9 cellular contexts compared by ENCODE assay signal in the genomic region with DNA sequence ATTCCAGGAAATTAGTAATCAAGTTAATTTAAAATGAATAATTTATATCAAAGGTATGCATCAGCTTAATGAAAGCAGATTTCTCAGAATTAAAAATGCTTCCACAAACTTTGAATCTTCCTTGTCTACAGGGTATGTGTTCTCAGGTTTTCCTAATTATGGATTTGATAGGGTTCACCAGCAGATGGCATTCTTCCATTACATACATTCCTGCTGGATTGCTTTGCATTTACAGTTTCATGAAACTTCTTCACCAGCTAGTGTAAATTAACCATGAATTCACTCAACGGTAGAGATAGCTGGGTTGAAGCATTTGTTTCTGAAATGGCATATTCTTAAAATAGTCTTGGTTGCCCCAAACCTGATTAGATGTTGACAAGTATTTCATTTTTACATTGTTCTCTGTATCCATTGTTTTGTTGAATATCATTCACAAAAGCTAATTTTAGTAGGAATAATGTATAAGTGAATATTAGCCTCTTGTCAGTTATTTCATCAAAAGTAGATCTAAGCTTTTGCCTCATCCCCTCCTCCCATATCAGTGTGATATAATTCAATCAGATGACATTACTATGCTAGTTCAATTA.
DNase-seq lines count a peak whose midpoint lies in the region; ATAC-seq, FAIRE-seq and TF ChIP-seq lines count a peak whose summit lies in the region.
"Had no signal": no experiment of that assay in that cellular context is flagged by ENCODE, and none has a peak within 500 bp of the region (broad histone marks: within the 10 kb centered on the region; RNA-seq: fewer than 3 reads in every experiment).

No MANE protein-coding gene starts in this region.

- WGBS in psoas muscle, 3 donors, result 14 to 35% (median 31%) methylated on average over 1 of the region's 1 CpG

- no peaks in the 10 kb centered on the region for H3K27me3 ChIP-seq in psoas muscle (ENCODE audit: insufficient read depth in 3 of 3, low read length in 2 of 3)

- TF ChIP-seq POLR2A in erythroblast (IDR thresholded peaks at IDR 0.05; ENCODE audit: low read length), result no peak

- H3K27ac Mint-ChIP-seq in stimulated activated effector memory CD8-positive, alpha-beta T cell treated with anti-CD3 and anti-CD28 coated beads, Interleukin-12 subunit alpha, Interleukin-12 subunit beta, amount 100 ng/mL, for 72 hours, result no peak overlapping the region
- H3K27ac Mint-ChIP-seq: naive B cell had no signal

- no peaks in the 10 kb centered on the region for H3K36me3 ChIP-seq in psoas muscle (ENCODE audit: insufficient read depth in 1 of 2, low read depth in 1 of 2)

- ATAC-seq in psoas muscle (no peak), GM18907 (IDR thresholded peaks at IDR 0.05; ENCODE audit: unreplicated experiment) (no peak), GM18858 (IDR thresholded peaks at IDR 0.05; ENCODE audit: unreplicated experiment) (no peak)
- ATAC-seq in stimulated activated effector memory CD8-positive, alpha-beta T cell treated with anti-CD3 and anti-CD28 coated beads, Interleukin-12 subunit alpha, Interleukin-12 subunit beta, amount 100 ng/mL, for 72 hours, result no peak

- DNase-seq in D341Med (ENCODE audit: low spot score), result peak; percentile 51
- peak; percentile 43 for DNase-seq in HTR-8/SVneo (ENCODE audit: insufficient read length, low spot score)
- DNase-seq in OCI-M2 (lab: John Stamatoyannopoulos, UW; ENCODE audit: unreplicated experiment), result peak; percentile 5
- peak; percentile 26 to 61 for DNase-seq in erythroblast (lab: John Stamatoyannopoulos, UW)
- DNase-seq in psoas muscle, result no peak
- no peak for DNase-seq in stimulated activated effector memory CD8-positive, alpha-beta T cell treated with anti-CD3 and anti-CD28 coated beads, Interleukin-12 subunit alpha, Interleukin-12 subunit beta, amount 100 ng/mL, for 72 hours (ENCODE audit: low spot score in 2 of 2)
- DNase-seq: naive B cell had no signal

- peak; percentile 33 for FAIRE-seq in HTR-8/SVneo (lab: Jason Lieb, UNC)

- no peaks in the 10 kb centered on the region for H3K9me3 ChIP-seq in psoas muscle

- no peak overlapping the region for H3K4me3 ChIP-seq in psoas muscle

- H3K4me3 Mint-ChIP-seq in stimulated activated effector memory CD8-positive, alpha-beta T cell treated with anti-CD3 and anti-CD28 coated beads, Interleukin-12 subunit alpha, Interleukin-12 subunit beta, amount 100 ng/mL, for 72 hours, result no peak overlapping the region
- H3K4me3 Mint-ChIP-seq: naive B cell had no signal

- H3K27ac ChIP-seq in psoas muscle, result no peak overlapping the region

- intact Hi-C loops in psoas muscle (cut with DNase I), result loop anchor here in 1 of 2 donors (5.0 to 10.0 kb wide), 2 partner anchors 444 to 602 kb away; no protein-coding TSS in a partner anchor

- no peaks in the 10 kb centered on the region for H3K36me3 Mint-ChIP-seq in stimulated activated effector memory CD8-positive, alpha-beta T cell treated with anti-CD3 and anti-CD28 coated beads, Interleukin-12 subunit alpha, Interleukin-12 subunit beta, amount 100 ng/mL, for 72 hours
- H3K36me3 Mint-ChIP-seq: naive B cell had no signal

- peak; percentile 50 for TF ChIP-seq CTCF in psoas muscle (IDR thresholded peaks at IDR 0.05)

- no peaks in the 10 kb centered on the region for H3K4me1 ChIP-seq in psoas muscle

- H3K9me3 Mint-ChIP-seq in stimulated activated effector memory CD8-positive, alpha-beta T cell treated with anti-CD3 and anti-CD28 coated beads, Interleukin-12 subunit alpha, Interleukin-12 subunit beta, amount 100 ng/mL, for 72 hours, result no peaks in the 10 kb centered on the region
- H3K9me3 Mint-ChIP-seq: naive B cell had no signal

- no peaks in the 10 kb centered on the region for H3K4me1 Mint-ChIP-seq in stimulated activated effector memory CD8-positive, alpha-beta T cell treated with anti-CD3 and anti-CD28 coated beads, Interleukin-12 subunit alpha, Interleukin-12 subunit beta, amount 100 ng/mL, for 72 hours
- H3K4me1 Mint-ChIP-seq: naive B cell had no signal

Comparison
In these comparisons a context has a peak if more than half of its experiments do, and no peak if none do; other contexts are left out.
1. DNase-seq: peak in D341Med (single experiment), HTR-8/SVneo (single experiment), OCI-M2 (single experiment) and erythroblast (2 of 2); none in psoas muscle (0 of 2) and stimulated activated effector memory CD8-positive, alpha-beta T cell treated with anti-CD3 and anti-CD28 coated beads, Interleukin-12 subunit alpha, Interleukin-12 subunit beta, amount 100 ng/mL, for 72 hours (0 of 2).